ENCODE assay signal across 1 cellular context in the genomic region with DNA sequence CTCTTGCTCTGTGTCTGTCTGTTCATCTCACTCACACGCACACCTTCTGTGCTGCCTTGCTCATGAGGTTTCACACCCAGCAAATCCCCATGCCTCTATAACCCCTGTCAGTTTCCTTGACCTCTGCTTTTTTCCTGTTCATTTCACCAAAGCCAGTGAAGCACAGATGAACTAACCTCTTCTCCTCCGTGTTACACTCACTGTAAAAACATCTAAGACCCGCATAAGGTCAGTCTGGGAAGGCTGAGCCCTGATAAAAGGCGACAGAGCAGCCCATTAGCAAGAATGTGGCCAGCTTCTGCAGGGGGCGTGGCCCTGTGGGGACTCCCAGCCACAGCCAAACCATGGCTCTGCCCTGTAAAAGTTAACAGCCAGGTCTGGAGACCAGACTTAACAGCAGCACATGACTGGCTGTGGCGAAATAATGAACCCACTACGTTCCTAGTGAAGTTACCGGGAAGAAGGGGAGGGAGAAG.
TF ChIP-seq lines count a peak whose summit lies in the region.

No MANE protein-coding gene starts in this region.

TF ChIP-seq in HepG2, 621 proteins besides CTCF, POLR2A, EP300 and RAD21:
- TF ChIP-seq ZBTB25 (CRISPR knock-in tag; IDR thresholded peaks at IDR 0.05) (no peak), MTA1 (CRISPR knock-in tag; IDR thresholded peaks at IDR 0.05; ENCODE audit: borderline replicate concordance) (no peak), ZBTB7B (CRISPR knock-in tag; IDR thresholded peaks at IDR 0.05) (no peak), MYPOP (CRISPR knock-in tag; IDR thresholded peaks at IDR 0.05) (no peak), GTF2F1 (IDR thresholded peaks at IDR 0.05; ENCODE audit: low read length) (no peak), BRD4 (CRISPR knock-in tag; IDR thresholded peaks at IDR 0.05) (no peak)
